3 cellular contexts compared by ENCODE assay signal in the genomic region with DNA sequence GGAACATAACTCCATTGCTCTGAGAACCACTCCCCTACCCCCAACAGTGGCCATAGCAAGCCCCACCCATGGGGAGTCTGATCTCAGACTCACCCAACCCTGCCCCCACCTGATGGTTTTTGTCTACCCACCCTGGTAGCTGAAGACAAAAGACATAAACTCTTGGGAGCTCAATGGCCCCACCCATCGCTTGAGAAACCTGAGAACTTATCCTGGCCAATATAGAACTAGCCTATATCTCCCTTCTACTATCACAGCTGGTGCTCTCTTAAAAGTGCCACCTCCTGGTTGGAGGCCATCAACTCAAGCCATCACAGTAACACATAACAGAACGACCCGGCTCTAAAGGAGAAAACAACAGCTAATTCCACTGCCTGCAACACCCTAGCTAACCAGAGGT.
TF ChIP-seq lines count a peak whose summit lies in the region.

No MANE protein-coding gene starts in this region.

TF ChIP-seq in GM23338, 12 proteins besides CTCF, POLR2A, EP300 and RAD21:
- TF ChIP-seq ZNF331 (CRISPR knock-in tag; IDR thresholded peaks at IDR 0.05; ENCODE audit: low read depth) (no peak), ZNF462 (CRISPR knock-in tag; IDR thresholded peaks at IDR 0.05) (no peak), STAT1 (IDR thresholded peaks at IDR 0.05; ENCODE audit: unreplicated experiment) (no peak), EZH2 (IDR thresholded peaks at IDR 0.05; ENCODE audit: low read depth, unreplicated experiment) (no peak), ZNF114 (CRISPR knock-in tag; IDR thresholded peaks at IDR 0.05) (no peak), POLR2AphosphoS5 (IDR thresholded peaks at IDR 0.05; ENCODE audit: low read depth) (no peak), EZH2phosphoT487 (IDR thresholded peaks at IDR 0.05; ENCODE audit: unreplicated experiment) (no peak)

TF ChIP-seq in IMR-90, 13 proteins besides CTCF, POLR2A, EP300 and RAD21:
- no peak for TF ChIP-seq RCOR1 (IDR thresholded peaks at IDR 0.05; ENCODE audit: insufficient replicate concordance, low read length)
- no peak for TF ChIP-seq ELK1 (IDR thresholded peaks at IDR 0.05; ENCODE audit: borderline replicate concordance, low read depth, low read length)
- no peak for TF ChIP-seq RFX5 (IDR thresholded peaks at IDR 0.05; ENCODE audit: low read depth, low read length)
- no peak for TF ChIP-seq BHLHE40 (IDR thresholded peaks at IDR 0.05; ENCODE audit: low read depth, low read length)
- no peak for TF ChIP-seq MXI1 (IDR thresholded peaks at IDR 0.05; ENCODE audit: borderline replicate concordance, low read depth, low read length)
- TF ChIP-seq NFE2L2 (IDR thresholded peaks at IDR 0.05; ENCODE audit: low read depth, low read length), result no peak
- TF ChIP-seq MAFK (IDR thresholded peaks at IDR 0.05; ENCODE audit: low read depth, low read length), result no peak

TF ChIP-seq in H1, 55 proteins besides CTCF, POLR2A, EP300 and RAD21:
- TF ChIP-seq CREB1 (IDR thresholded peaks at IDR 0.05) (no peak), EZH2 (IDR thresholded peaks at IDR 0.05; ENCODE audit: low read depth, low read length, severe bottlenecking) (no peak), SP1 (IDR thresholded peaks at IDR 0.05; ENCODE audit: low read depth, low read length) (no peak), NRF1 (IDR thresholded peaks at IDR 0.05; ENCODE audit: low read depth, low read length) (no peak), SRF (IDR thresholded peaks at IDR 0.05; ENCODE audit: low read depth, low read length) (no peak), HDAC2 (IDR thresholded peaks at IDR 0.05; ENCODE audit: borderline replicate concordance in 1 of 2, low read depth in 2 of 2, low read length in 2 of 2) (no peak), JUN (IDR thresholded peaks at IDR 0.05; ENCODE audit: low read depth, low read length) (no peak), GABPA (IDR thresholded peaks at IDR 0.05; ENCODE audit: borderline replicate concordance, insufficient read depth, low read length) (no peak), CHD2 (IDR thresholded peaks at IDR 0.05; ENCODE audit: low read length) (no peak), NANOG (IDR thresholded peaks at IDR 0.05; ENCODE audit: insufficient read depth, low read depth, low read length, poor library complexity, severe bottlenecking) (no peak), CBX8 (IDR thresholded peaks at IDR 0.05; ENCODE audit: borderline replicate concordance, low read depth, low read length) (no peak), RXRA (IDR thresholded peaks at IDR 0.05; ENCODE audit: insufficient read depth, low read depth, low read length) (no peak), TBP (IDR thresholded peaks at IDR 0.05; ENCODE audit: low read depth, low read length) (no peak), YY1 (IDR thresholded peaks at IDR 0.05; ENCODE audit: low read depth, low read length) (no peak)
